In the genomic region with DNA sequence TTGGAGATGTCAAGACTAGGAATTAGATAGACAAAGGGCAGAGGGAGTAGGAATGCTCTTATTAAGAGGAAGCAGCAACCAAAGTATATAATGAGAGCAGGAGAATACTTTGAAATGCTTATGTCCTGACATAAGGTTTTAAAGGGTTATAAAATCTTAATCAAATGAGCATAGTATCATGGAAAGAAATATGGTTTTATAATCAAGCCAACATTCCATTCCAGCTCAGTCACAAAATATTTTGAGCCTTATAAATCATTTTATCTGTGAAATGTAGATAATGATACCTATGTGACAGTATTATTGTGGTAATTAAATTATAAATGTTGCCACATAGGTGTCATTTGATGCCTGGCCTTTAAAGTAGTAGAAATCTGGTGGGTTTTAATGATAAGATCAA, we compare ENCODE assay signal across 17 cellular contexts. TPM values are rescaled to one million over a fixed set of nuclear protein-coding genes. Genes with fewer than 3 reads are reported as not detected.
DNase-seq lines count a peak whose midpoint lies in the region; ATAC-seq, FAIRE-seq and TF ChIP-seq lines count a peak whose summit lies in the region.
"Had no signal": no experiment of that assay in that cellular context is flagged by ENCODE, and none has a peak within 500 bp of the region (broad histone marks: within the 10 kb centered on the region; RNA-seq: fewer than 3 reads in every experiment).

No MANE protein-coding gene starts in this region.

- no peaks in the 10 kb centered on the region for H3K9me1 ChIP-seq in keratinocyte (ENCODE audit: control insufficient read depth, extremely low read depth, insufficient read depth, low read length)

- no peaks in the 10 kb centered on the region for H3K9me2 ChIP-seq in SK-N-SH

- H3K9ac ChIP-seq in SK-N-SH (no peak overlapping the region), keratinocyte (ENCODE audit: control insufficient read depth, extremely low read depth, insufficient read depth, low read length) (no peak overlapping the region)
- H3K9ac ChIP-seq: BLaER1 treated with 17β-estradiol and CSF1 and Interleukin-3, amounts not matched to agents 10 nM and 100 nM; GM23248 had no signal

- no peak overlapping the region for H3K4me3 ChIP-seq in SK-N-SH (ENCODE audit: low read depth in 2 of 2, low read length in 1 of 2)
- H3K4me3 ChIP-seq in ectodermal cell (ENCODE audit: insufficient read depth, low read depth, low read length) = no peak overlapping the region
- no peak overlapping the region for H3K4me3 ChIP-seq in keratinocyte (ENCODE audit: control insufficient read depth in 2 of 3, extremely low read depth in 1 of 3, insufficient read depth in 2 of 3, low read depth in 1 of 3, low read length in 3 of 3)
- no peak overlapping the region for H3K4me3 ChIP-seq in upper lobe of right lung
- H3K4me3 ChIP-seq: BLaER1 treated with 17β-estradiol and CSF1 and Interleukin-3, amounts not matched to agents 10 nM and 100 nM; GM23248 had no signal

- no peaks in the 10 kb centered on the region for H3K27me3 ChIP-seq in SK-N-SH (ENCODE audit: insufficient read depth)
- no peaks in the 10 kb centered on the region for H3K27me3 ChIP-seq in ectodermal cell (ENCODE audit: control insufficient read depth, insufficient read depth, low read length, poor library complexity, severe bottlenecking)
- no peaks in the 10 kb centered on the region for H3K27me3 ChIP-seq in keratinocyte (ENCODE audit: control insufficient read depth, extremely low read depth, insufficient read depth, low read length)
- H3K27me3 ChIP-seq in upper lobe of right lung = no peaks in the 10 kb centered on the region
- H3K27me3 ChIP-seq: BLaER1 treated with 17β-estradiol and CSF1 and Interleukin-3, amounts not matched to agents 10 nM and 100 nM had no signal

- no peak for TF ChIP-seq EP300 in SK-N-SH (IDR thresholded peaks at IDR 0.05; ENCODE audit: borderline replicate concordance in 1 of 2, low read depth in 1 of 2, low read length in 1 of 2)

- H3K9me3 ChIP-seq in SK-N-SH (no peaks in the 10 kb centered on the region), ectodermal cell (ENCODE audit: control insufficient read depth, low read length) (no peaks in the 10 kb centered on the region), keratinocyte (ENCODE audit: control insufficient read depth, low read depth, low read length) (no peaks in the 10 kb centered on the region), upper lobe of right lung (no peaks in the 10 kb centered on the region)
- H3K9me3 ChIP-seq: BLaER1 treated with 17β-estradiol and CSF1 and Interleukin-3, amounts not matched to agents 10 nM and 100 nM had no signal

- H4K20me1 ChIP-seq in SK-N-SH (ENCODE audit: insufficient read depth) = no peaks in the 10 kb centered on the region
- H4K20me1 ChIP-seq in keratinocyte (ENCODE audit: control insufficient read depth, extremely low read depth, insufficient read depth, low read length) = no peaks in the 10 kb centered on the region
- H4K20me1 ChIP-seq: BLaER1 treated with 17β-estradiol and CSF1 and Interleukin-3, amounts not matched to agents 10 nM and 100 nM had no signal

- no peak overlapping the region for H3K27ac ChIP-seq in SK-N-SH (ENCODE audit: low read depth in 2 of 2, low read length in 1 of 2)
- peak overlapping the region; percentile 79 for H3K27ac ChIP-seq in ectodermal cell (ENCODE audit: insufficient read depth, low read depth, low read length, poor library complexity, severe bottlenecking)
- no peak overlapping the region for H3K27ac ChIP-seq in keratinocyte (ENCODE audit: control insufficient read depth, insufficient read depth, low read length)
- H3K27ac ChIP-seq in upper lobe of right lung = no peak overlapping the region
- H3K27ac ChIP-seq: 22Rv1; BLaER1 treated with 17β-estradiol and CSF1 and Interleukin-3, amounts not matched to agents 10 nM and 100 nM; GM23248 had no signal

- TF ChIP-seq CTCF in SK-N-SH (IDR thresholded peaks at IDR 0.05) = no peak
- no peak for TF ChIP-seq CTCF in keratinocyte (optimal IDR thresholded peaks at IDR 0.05 in 1 of 3, IDR thresholded peaks at IDR 0.05 in 1 of 3, conservative IDR thresholded peaks at IDR 0.05 in 1 of 3; ENCODE audit: extremely low read depth in 1 of 3, insufficient read depth in 2 of 3, low read length in 3 of 3)
- no peak for TF ChIP-seq CTCF in upper lobe of right lung (IDR thresholded peaks at IDR 0.05)

- no peak overlapping the region for H3K4me2 ChIP-seq in SK-N-SH
- H3K4me2 ChIP-seq in keratinocyte (ENCODE audit: control insufficient read depth, extremely low read depth, insufficient read depth, low read depth, low read length) = no peak overlapping the region
- H3K4me2 ChIP-seq: BLaER1 treated with 17β-estradiol and CSF1 and Interleukin-3, amounts not matched to agents 10 nM and 100 nM had no signal

- no peak for TF ChIP-seq RAD21 in SK-N-SH (IDR thresholded peaks at IDR 0.05; ENCODE audit: low read length)

- POLR2A ChIA-PET in SK-N-SH (lab: Yijun Ruan, JAX) = no interaction called here

- DNase-seq in SK-N-SH = no peak
- no peak for DNase-seq in keratinocyte (ENCODE audit: low read depth, low spot score)
- DNase-seq in NCI-H2029 (lab: John Stamatoyannopoulos, UW) = no peak
- no peak for DNase-seq in cardiac septum (ENCODE audit: low spot score)
- DNase-seq in upper lobe of right lung = no peak
- DNase-seq: GM23248, NCI-H187 treated with DMSO at 0.1 percent for 48 hours, NCI-H2171, NCI-H510A, NCI-H82 had no signal

- H3K79me2 ChIP-seq in SK-N-SH (ENCODE audit: insufficient read depth) (no peaks in the 10 kb centered on the region), keratinocyte (ENCODE audit: control insufficient read depth, insufficient read depth, low read length) (no peaks in the 10 kb centered on the region)

- ATAC-seq in SK-N-SH treated with all-trans-retinoic acid at 6 μM for 48 hours (no peak), upper lobe of right lung (no peak), HG03135 (IDR thresholded peaks at IDR 0.05; ENCODE audit: unreplicated experiment) (no peak)
- ATAC-seq: Panc1, Right ventricle myocardium inferior had no signal

- dilution Hi-C loops in keratinocyte (cut with MboI; ENCODE audit: extremely low pct_ligation_motif_present, low sequenced_read_pairs) = no loop called here

- H2AFZ ChIP-seq in SK-N-SH (ENCODE audit: low read depth) (no peak overlapping the region), keratinocyte (ENCODE audit: control insufficient read depth, low read length) (no peak overlapping the region)
- H2AFZ ChIP-seq: GM23248 had no signal

- no peaks in the 10 kb centered on the region for H3K36me3 ChIP-seq in SK-N-SH (replicated peaks in 1 of 2; ENCODE audit: control insufficient read depth in 1 of 2, insufficient read depth in 2 of 2, low read length in 1 of 2)
- no peaks in the 10 kb centered on the region for H3K36me3 ChIP-seq in ectodermal cell (ENCODE audit: control insufficient read depth, insufficient read depth, low read length)
- H3K36me3 ChIP-seq in keratinocyte (ENCODE audit: control insufficient read depth in 2 of 2, extremely low read depth in 1 of 2, insufficient read depth in 2 of 2, low read length in 2 of 2) = no peaks in the 10 kb centered on the region
- no peaks in the 10 kb centered on the region for H3K36me3 ChIP-seq in upper lobe of right lung
- H3K36me3 ChIP-seq: BLaER1 treated with 17β-estradiol and CSF1 and Interleukin-3, amounts not matched to agents 10 nM and 100 nM had no signal

- no peaks in the 10 kb centered on the region for H3F3A ChIP-seq in SK-N-SH (replicated peaks; ENCODE audit: insufficient read depth)

- CTCF ChIA-PET in SK-N-SH (lab: Yijun Ruan, JAX) = interaction anchor here (2.5 kb wide), 1 partner anchor 12 kb away, joined by 10 read pairs; no protein-coding TSS in a partner anchor

- peak; percentile 74 for FAIRE-seq in keratinocyte (lab: Jason Lieb, UNC)

- H3K4me1 ChIP-seq in SK-N-SH (ENCODE audit: control insufficient read depth in 1 of 2, insufficient read depth in 2 of 2, low read depth in 1 of 2, low read length in 1 of 2) = no peaks in the 10 kb centered on the region
- peaks cover 13% of the 10 kb centered on the region for H3K4me1 ChIP-seq in ectodermal cell (ENCODE audit: control insufficient read depth, insufficient read depth, low read length)
- H3K4me1 ChIP-seq in keratinocyte (ENCODE audit: control insufficient read depth, extremely low read depth, insufficient read depth, low read length) = peaks cover 7% of the 10 kb centered on the region
- H3K4me1 ChIP-seq in upper lobe of right lung = no peaks in the 10 kb centered on the region

- intact Hi-C loops in cardiac septum (cut with DNase I) (no loop called here), upper lobe of right lung (cut with DNase I) (no loop called here)

RNA-seq across cellular contexts. Expression of gene VSNL1, which starts 17.6 kb away (rescaled TPM):
- polyA plus RNA-seq in SK-N-SH (2012; rRNA removed) (0.96 and 1.3 TPM in 2 replicates), keratinocyte (18.4 to 41.1 TPM (median 32.1 TPM) in 3 replicates)
- 1.3 and 1.5 TPM in 2 replicates for polyA plus RNA-seq in SK-N-SH (2012; cell fraction: cytosol; rRNA removed)
- 0.26 and 0.33 TPM in 2 replicates for polyA plus RNA-seq in SK-N-SH (2012; cell fraction: nucleus; rRNA removed)
- polyA plus RNA-seq in ectodermal cell (2013, experiment 1 of 4) = 63.0 TPM
- 98.1 TPM for polyA plus RNA-seq in ectodermal cell (2013, experiment 2 of 4)
- 57.3 TPM for polyA plus RNA-seq in ectodermal cell (2013, experiment 3 of 4)
- 70.7 TPM for polyA plus RNA-seq in ectodermal cell (2013, experiment 4 of 4)
- 27.0 TPM for polyA plus RNA-seq in keratinocyte (2011; ENCODE audit: low read depth)
- 27.3 and 29.6 TPM in 2 replicates for polyA plus RNA-seq in keratinocyte (2011; cell fraction: cytosol; rRNA removed)
- 16.4 and 21.3 TPM in 2 replicates for polyA plus RNA-seq in keratinocyte (2011; cell fraction: nucleus; rRNA removed)
- polyA plus RNA-seq in keratinocyte (2012; ENCODE audit: low replicate concordance) = 11.3 and 13.0 TPM in 2 replicates
- polyA minus RNA-seq in keratinocyte = 16.4 to 29.2 TPM (median 19.6 TPM) in 3 replicates
- polyA minus RNA-seq in keratinocyte (2011; cell fraction: cytosol; rRNA and poly(A)+ RNA removed) = 7.3 TPM
- polyA minus RNA-seq in keratinocyte (2011; cell fraction: nucleus; rRNA and poly(A)+ RNA removed) = 5.1 and 12.9 TPM in 2 replicates
- total RNA-seq in cardiac septum (42.7 TPM), upper lobe of right lung (1.2 TPM)

RNA-seq across cellular contexts. Expression of gene RAD51AP2, which starts 39.8 kb away (rescaled TPM):
- polyA plus RNA-seq in SK-N-SH (2012; rRNA removed) (0.02 TPM in 1 of 2 replicates, not detected in the other), keratinocyte (0.01 to 0.12 TPM (median 0.12 TPM) in 3 replicates)
- under 0.01 TPM in 1 of 2 replicates, not detected in the other for polyA plus RNA-seq in SK-N-SH (2012; cell fraction: cytosol; rRNA removed)
- polyA plus RNA-seq in SK-N-SH (2012; cell fraction: nucleus; rRNA removed) = 0.02 TPM in 2 replicates
- polyA plus RNA-seq in ectodermal cell (2013, experiment 1 of 4) = 0.37 TPM
- 0.39 TPM for polyA plus RNA-seq in ectodermal cell (2013, experiment 2 of 4)
- polyA plus RNA-seq in ectodermal cell (2013, experiment 3 of 4) = 0.32 TPM
- 0.24 TPM for polyA plus RNA-seq in ectodermal cell (2013, experiment 4 of 4)
- polyA plus RNA-seq in keratinocyte (2011; ENCODE audit: low read depth) = 0.27 TPM
- polyA plus RNA-seq in keratinocyte (2011; cell fraction: cytosol; rRNA removed) = not detected in 2 replicates
- 0.23 and 0.34 TPM in 2 replicates for polyA plus RNA-seq in keratinocyte (2011; cell fraction: nucleus; rRNA removed)
- 0.14 TPM in 1 of 2 replicates, not detected in the other for polyA plus RNA-seq in keratinocyte (2012; ENCODE audit: low replicate concordance)
- polyA minus RNA-seq in keratinocyte = 0.03 TPM in 1 of 3 replicates, not detected in the others
- not detected for polyA minus RNA-seq in keratinocyte (2011; cell fraction: cytosol; rRNA and poly(A)+ RNA removed)
- 0.31 TPM in 1 of 2 replicates, not detected in the other for polyA minus RNA-seq in keratinocyte (2011; cell fraction: nucleus; rRNA and poly(A)+ RNA removed)
- total RNA-seq in cardiac septum (0.43 TPM), upper lobe of right lung (not detected)
- total RNA-seq: GM23248 had no signal
- polyA plus RNA-seq: GM23248 had no signal

Comparison
In these comparisons a context has a peak if more than half of its experiments do, and no peak if none do; other contexts are left out.
1. RNA of gene VSNL1, which starts 17.6 kb away (total RNA-seq): 42.7 TPM in cardiac septum (single experiment); 1.2 TPM in upper lobe of right lung (single experiment); every median in the first group is over 10 times any median in the second.